23 cellular contexts compared by ENCODE assay signal in genomic region chr10:56880541-56880940, GRCh38.
"Had no signal": no experiment of that assay in that cellular context is flagged by ENCODE, and none has a peak within 500 bp of the region (broad histone marks: within the 10 kb centered on the region; RNA-seq: fewer than 3 reads in every experiment).

No MANE protein-coding gene starts in this region.

- ATAC-seq: effector memory CD8-positive, alpha-beta T cell; gastrocnemius medialis; naive thymus-derived CD8-positive, alpha-beta T cell; right cardiac atrium; stimulated activated naive B cell treated with anti-CD40 and anti-IgM and Interleukin-4, amounts not matched to agents 10 μg/mL and 1 μg/mL and 100 μg/mL, for 72 hours had no signal

- H3K36me3 ChIP-seq: ascending aorta, gastrocnemius medialis, stomach, tibial artery had no signal

- H3K27me3 ChIP-seq: ascending aorta, gastrocnemius medialis, hepatocyte, stomach, tibial artery had no signal

- H3K9me3 ChIP-seq: ascending aorta, gastrocnemius medialis, tibial artery had no signal

- DNase-seq: activated CD4-positive, alpha-beta memory T cell treated with anti-CD3 and anti-CD28 coated beads for 36 hours; activated CD4-positive, alpha-beta T cell treated with anti-CD3 and anti-CD28 coated beads, Interleukin-2, amount 10 ng/mL, durations not matched to agents 24 days and 14 days; activated CD4-positive, CD25-positive, alpha-beta regulatory T cell treated with anti-CD3 and anti-CD28 coated beads, Interleukin-2, amount 50 U/mL, for 72 hours; activated CD8-positive, alpha-beta memory T cell treated with anti-CD3 and anti-CD28 coated beads, Interleukin-2, amount 50 U/mL, for 4 hours; activated effector memory CD4-positive, alpha-beta T cell treated with anti-CD3 and anti-CD28 coated beads, Interleukin-2, amount 50 U/mL, for 16 hours; activated naive CD4-positive, alpha-beta T cell treated with anti-CD3 and anti-CD28 coated beads, Interleukin-2, amount 10 ng/mL, durations not matched to agents 7 days and 5 days; activated naive CD8-positive, alpha-beta T cell treated with anti-CD3 and anti-CD28 coated beads, Interleukin-2, amount 10 ng/mL, durations not matched to agents 7 days and 5 days; activated T-cell treated with anti-CD3 and anti-CD28 coated beads, Interleukin-2, amount 50 U/mL, for 1 hour; caudate nucleus; cortex of kidney; effector memory CD8-positive, alpha-beta T cell; erythroblast; gastrocnemius medialis; islet precursor cell; naive thymus-derived CD8-positive, alpha-beta T cell; right cardiac atrium; stimulated activated CD4-positive, alpha-beta T cell treated with anti-CD3 and anti-CD28 coated beads, Interleukin-15, amount 100 ng/mL, for 24 hours; stimulated activated CD4-positive, alpha-beta T cell treated with anti-CD3 and anti-CD28 coated beads, Interleukin-2, amount 100 ng/mL, for 24 hours; stimulated activated naive B cell treated with anti-CD40 and anti-IgM and Interleukin-4, amounts not matched to agents 10 μg/mL and 1 μg/mL and 100 μg/mL, for 72 hours; stomach; tibial artery had no signal

- H3K27ac ChIP-seq: ascending aorta, gastrocnemius medialis, hepatocyte, stomach, tibial artery had no signal

- H3K4me3 ChIP-seq: ascending aorta, gastrocnemius medialis, hepatocyte, stomach, tibial artery had no signal

- H3K4me1 ChIP-seq: ascending aorta, gastrocnemius medialis, stomach, tibial artery had no signal
